3 cellular contexts compared by ENCODE assay signal in the genomic region with DNA sequence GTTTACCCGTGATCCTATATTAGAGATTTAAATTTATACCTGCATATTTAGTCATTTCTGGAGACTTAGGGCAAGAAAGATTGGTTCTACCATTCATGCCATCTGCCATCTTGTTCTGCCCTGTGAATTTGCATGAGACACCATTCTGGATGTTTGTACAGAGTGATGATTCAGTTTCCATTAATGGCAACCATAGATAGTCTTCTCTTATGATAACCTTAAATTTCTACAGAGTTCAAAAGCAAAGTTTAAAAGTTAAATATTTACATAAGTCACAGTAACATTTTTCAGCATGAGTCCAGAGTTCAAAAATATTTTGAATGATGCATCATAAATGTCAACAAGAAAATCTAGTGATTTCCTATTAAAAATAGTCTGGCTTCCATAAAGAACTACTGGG.
A peak's percentile ranks its signal among the peaks of the same experiment; 100 is the strongest.
TF ChIP-seq lines count a peak whose summit lies in the region.

No MANE protein-coding gene starts in this region.

TF ChIP-seq in SK-N-SH, 30 proteins besides CTCF, POLR2A, EP300 and RAD21:
- TF ChIP-seq, protein P1, sequence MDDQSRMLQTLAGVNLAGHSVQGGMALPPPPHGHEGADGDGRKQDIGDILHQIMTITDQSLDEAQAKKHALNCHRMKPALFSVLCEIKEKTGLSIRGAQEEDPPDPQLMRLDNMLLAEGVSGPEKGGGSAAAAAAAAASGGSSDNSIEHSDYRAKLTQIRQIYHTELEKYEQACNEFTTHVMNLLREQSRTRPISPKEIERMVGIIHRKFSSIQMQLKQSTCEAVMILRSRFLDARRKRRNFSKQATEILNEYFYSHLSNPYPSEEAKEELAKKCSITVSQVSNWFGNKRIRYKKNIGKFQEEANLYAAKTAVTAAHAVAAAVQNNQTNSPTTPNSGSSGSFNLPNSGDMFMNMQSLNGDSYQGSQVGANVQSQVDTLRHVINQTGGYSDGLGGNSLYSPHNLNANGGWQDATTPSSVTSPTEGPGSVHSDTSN (IDR thresholded peaks at IDR 0.05), result no peak

TF ChIP-seq in SK-N-SH treated with all-trans-retinoic acid at 6 μM for 48 hours, 23 proteins besides CTCF, POLR2A, EP300 and RAD21 (continued from another document):
- TF ChIP-seq TOX (CRISPR knock-in tag; IDR thresholded peaks at IDR 0.05; ENCODE audit: borderline replicate concordance), result no peak
- no peak for TF ChIP-seq ZNF70 (CRISPR knock-in tag; IDR thresholded peaks at IDR 0.05)
- no peak for TF ChIP-seq ESRRG (CRISPR knock-in tag; IDR thresholded peaks at IDR 0.05)
- TF ChIP-seq, protein P2, sequence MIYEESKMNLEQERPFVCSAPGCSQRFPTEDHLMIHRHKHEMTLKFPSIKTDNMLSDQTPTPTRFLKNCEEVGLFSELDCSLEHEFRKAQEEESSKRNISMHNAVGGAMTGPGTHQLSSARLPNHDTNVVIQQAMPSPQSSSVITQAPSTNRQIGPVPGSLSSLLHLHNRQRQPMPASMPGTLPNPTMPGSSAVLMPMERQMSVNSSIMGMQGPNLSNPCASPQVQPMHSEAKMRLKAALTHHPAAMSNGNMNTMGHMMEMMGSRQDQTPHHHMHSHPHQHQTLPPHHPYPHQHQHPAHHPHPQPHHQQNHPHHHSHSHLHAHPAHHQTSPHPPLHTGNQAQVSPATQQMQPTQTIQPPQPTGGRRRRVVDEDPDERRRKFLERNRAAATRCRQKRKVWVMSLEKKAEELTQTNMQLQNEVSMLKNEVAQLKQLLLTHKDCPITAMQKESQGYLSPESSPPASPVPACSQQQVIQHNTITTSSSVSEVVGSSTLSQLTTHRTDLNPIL (CRISPR knock-in tag; IDR thresholded peaks at IDR 0.05; ENCODE audit: low read depth), result no peak
- no peak for TF ChIP-seq ZNF8 (CRISPR knock-in tag; IDR thresholded peaks at IDR 0.05)
- no peak for TF ChIP-seq CSDC2 (CRISPR knock-in tag; IDR thresholded peaks at IDR 0.05)
- TF ChIP-seq TCF4 (CRISPR knock-in tag; IDR thresholded peaks at IDR 0.05; ENCODE audit: borderline replicate concordance), result no peak
- TF ChIP-seq POU6F1 (CRISPR knock-in tag; IDR thresholded peaks at IDR 0.05; ENCODE audit: borderline replicate concordance, low read depth), result no peak
- no peak for TF ChIP-seq BACH2 (CRISPR knock-in tag; IDR thresholded peaks at IDR 0.05; ENCODE audit: borderline replicate concordance)

TF ChIP-seq in HepG2, 621 proteins besides CTCF, POLR2A, EP300 and RAD21 (continued from another document and continues in another):
- TF ChIP-seq SOX13 (IDR thresholded peaks at IDR 0.05) (no peak), SOX13 (CRISPR knock-in tag; conservative IDR thresholded peaks at IDR 0.05 in 1 of 2, IDR thresholded peaks at IDR 0.05 in 1 of 2) (peak in 1 of 2 experiments; percentile 53; a peak in 1 of 4 replicates), KDM5B (CRISPR knock-in tag; IDR thresholded peaks at IDR 0.05; ENCODE audit: borderline replicate concordance) (no peak), ZMYM4 (CRISPR knock-in tag; IDR thresholded peaks at IDR 0.05) (0 out of 2 replicates have a peak, but pooled peaks have one; percentile 12), CAMTA2 (CRISPR knock-in tag; IDR thresholded peaks at IDR 0.05; ENCODE audit: borderline replicate concordance) (no peak), IRX3 (CRISPR knock-in tag; IDR thresholded peaks at IDR 0.05; ENCODE audit: borderline replicate concordance, low read depth) (no peak), SIN3B (IDR thresholded peaks at IDR 0.05; ENCODE audit: low read length) (no peak), ZNF256 (CRISPR knock-in tag; conservative IDR thresholded peaks at IDR 0.05) (no peak), ZNF691 (CRISPR knock-in tag; IDR thresholded peaks at IDR 0.05; ENCODE audit: borderline replicate concordance, low read depth) (no peak), ZNF570 (CRISPR knock-in tag; IDR thresholded peaks at IDR 0.05; ENCODE audit: borderline replicate concordance) (no peak), ZSCAN22 (CRISPR knock-in tag; IDR thresholded peaks at IDR 0.05) (no peak), BHLHE40 (IDR thresholded peaks at IDR 0.05; ENCODE audit: low read length) (no peak), ZNF839 (CRISPR knock-in tag; IDR thresholded peaks at IDR 0.05; ENCODE audit: borderline replicate concordance) (no peak), SRSF1 (optimal IDR thresholded peaks at IDR 0.05; ENCODE audit: low read depth, low read length) (no peak), ZNF780A (CRISPR knock-in tag; IDR thresholded peaks at IDR 0.05) (no peak), CENPX (CRISPR knock-in tag; IDR thresholded peaks at IDR 0.05) (no peak), EHMT2 (IDR thresholded peaks at IDR 0.05; ENCODE audit: borderline replicate concordance, low read depth, low read length) (peak; percentile 87; the same call in 1 of the 2 replicates), MIER2 (CRISPR knock-in tag; IDR thresholded peaks at IDR 0.05) (no peak), HDAC2 (CRISPR knock-in tag; IDR thresholded peaks at IDR 0.05) (no peak), ZNF496 (CRISPR knock-in tag; IDR thresholded peaks at IDR 0.05; ENCODE audit: insufficient replicate concordance) (no peak), REXO4 (CRISPR knock-in tag; IDR thresholded peaks at IDR 0.05; ENCODE audit: borderline replicate concordance) (no peak), ZNF614 (CRISPR knock-in tag; IDR thresholded peaks at IDR 0.05; ENCODE audit: borderline replicate concordance) (no peak), ZBTB20 (CRISPR knock-in tag; IDR thresholded peaks at IDR 0.05; ENCODE audit: borderline replicate concordance, low read depth) (no peak), SPEN (CRISPR knock-in tag; IDR thresholded peaks at IDR 0.05; ENCODE audit: low read depth) (no peak), ATF6 (CRISPR knock-in tag; conservative IDR thresholded peaks at IDR 0.05) (no peak), TCF7 (IDR thresholded peaks at IDR 0.05; ENCODE audit: low read depth) (0 out of 2 replicates have a peak, but pooled peaks have one; percentile 41), ZEB1 (IDR thresholded peaks at IDR 0.05; ENCODE audit: insufficient replicate concordance, low read depth) (no peak), FOSL1 (CRISPR knock-in tag; IDR thresholded peaks at IDR 0.05; ENCODE audit: borderline replicate concordance) (no peak; the same call in 1 of the 2 replicates), SOX5 (CRISPR knock-in tag; IDR thresholded peaks at IDR 0.05; ENCODE audit: borderline replicate concordance) (peak; percentile 63; the same call in 1 of the 2 replicates), CEBPB (IDR thresholded peaks at IDR 0.05; ENCODE audit: borderline replicate concordance, low read depth, low read length) (no peak)
- TF ChIP-seq, protein P3, sequence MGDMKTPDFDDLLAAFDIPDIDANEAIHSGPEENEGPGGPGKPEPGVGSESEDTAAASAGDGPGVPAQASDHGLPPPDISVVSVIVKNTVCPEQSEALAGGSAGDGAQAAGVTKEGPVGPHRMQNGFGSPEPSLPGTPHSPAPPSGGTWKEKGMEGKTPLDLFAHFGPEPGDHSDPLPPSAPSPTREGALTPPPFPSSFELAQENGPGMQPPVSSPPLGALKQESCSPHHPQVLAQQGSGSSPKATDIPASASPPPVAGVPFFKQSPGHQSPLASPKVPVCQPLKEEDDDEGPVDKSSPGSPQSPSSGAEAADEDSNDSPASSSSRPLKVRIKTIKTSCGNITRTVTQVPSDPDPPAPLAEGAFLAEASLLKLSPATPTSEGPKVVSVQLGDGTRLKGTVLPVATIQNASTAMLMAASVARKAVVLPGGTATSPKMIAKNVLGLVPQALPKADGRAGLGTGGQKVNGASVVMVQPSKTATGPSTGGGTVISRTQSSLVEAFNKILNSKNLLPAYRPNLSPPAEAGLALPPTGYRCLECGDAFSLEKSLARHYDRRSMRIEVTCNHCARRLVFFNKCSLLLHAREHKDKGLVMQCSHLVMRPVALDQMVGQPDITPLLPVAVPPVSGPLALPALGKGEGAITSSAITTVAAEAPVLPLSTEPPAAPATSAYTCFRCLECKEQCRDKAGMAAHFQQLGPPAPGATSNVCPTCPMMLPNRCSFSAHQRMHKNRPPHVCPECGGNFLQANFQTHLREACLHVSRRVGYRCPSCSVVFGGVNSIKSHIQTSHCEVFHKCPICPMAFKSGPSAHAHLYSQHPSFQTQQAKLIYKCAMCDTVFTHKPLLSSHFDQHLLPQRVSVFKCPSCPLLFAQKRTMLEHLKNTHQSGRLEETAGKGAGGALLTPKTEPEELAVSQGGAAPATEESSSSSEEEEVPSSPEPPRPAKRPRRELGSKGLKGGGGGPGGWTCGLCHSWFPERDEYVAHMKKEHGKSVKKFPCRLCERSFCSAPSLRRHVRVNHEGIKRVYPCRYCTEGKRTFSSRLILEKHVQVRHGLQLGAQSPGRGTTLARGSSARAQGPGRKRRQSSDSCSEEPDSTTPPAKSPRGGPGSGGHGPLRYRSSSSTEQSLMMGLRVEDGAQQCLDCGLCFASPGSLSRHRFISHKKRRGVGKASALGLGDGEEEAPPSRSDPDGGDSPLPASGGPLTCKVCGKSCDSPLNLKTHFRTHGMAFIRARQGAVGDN (CRISPR knock-in tag; IDR thresholded peaks at IDR 0.05), result no peak
- TF ChIP-seq, protein P4, sequence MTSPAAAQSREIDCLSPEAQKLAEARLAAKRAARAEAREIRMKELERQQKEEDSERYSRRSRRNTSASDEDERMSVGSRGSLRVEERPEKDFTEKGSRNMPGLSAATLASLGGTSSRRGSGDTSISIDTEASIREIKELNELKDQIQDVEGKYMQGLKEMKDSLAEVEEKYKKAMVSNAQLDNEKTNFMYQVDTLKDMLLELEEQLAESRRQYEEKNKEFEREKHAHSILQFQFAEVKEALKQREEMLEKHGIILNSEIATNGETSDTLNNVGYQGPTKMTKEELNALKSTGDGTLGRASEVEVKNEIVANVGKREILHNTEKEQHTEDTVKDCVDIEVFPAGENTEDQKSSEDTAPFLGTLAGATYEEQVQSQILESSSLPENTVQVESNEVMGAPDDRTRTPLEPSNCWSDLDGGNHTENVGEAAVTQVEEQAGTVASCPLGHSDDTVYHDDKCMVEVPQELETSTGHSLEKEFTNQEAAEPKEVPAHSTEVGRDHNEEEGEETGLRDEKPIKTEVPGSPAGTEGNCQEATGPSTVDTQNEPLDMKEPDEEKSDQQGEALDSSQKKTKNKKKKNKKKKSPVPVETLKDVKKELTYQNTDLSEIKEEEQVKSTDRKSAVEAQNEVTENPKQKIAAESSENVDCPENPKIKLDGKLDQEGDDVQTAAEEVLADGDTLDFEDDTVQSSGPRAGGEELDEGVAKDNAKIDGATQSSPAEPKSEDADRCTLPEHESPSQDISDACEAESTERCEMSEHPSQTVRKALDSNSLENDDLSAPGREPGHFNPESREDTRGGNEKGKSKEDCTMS (CRISPR knock-in tag; conservative IDR thresholded peaks at IDR 0.05), result no peak
- TF ChIP-seq, protein P5, sequence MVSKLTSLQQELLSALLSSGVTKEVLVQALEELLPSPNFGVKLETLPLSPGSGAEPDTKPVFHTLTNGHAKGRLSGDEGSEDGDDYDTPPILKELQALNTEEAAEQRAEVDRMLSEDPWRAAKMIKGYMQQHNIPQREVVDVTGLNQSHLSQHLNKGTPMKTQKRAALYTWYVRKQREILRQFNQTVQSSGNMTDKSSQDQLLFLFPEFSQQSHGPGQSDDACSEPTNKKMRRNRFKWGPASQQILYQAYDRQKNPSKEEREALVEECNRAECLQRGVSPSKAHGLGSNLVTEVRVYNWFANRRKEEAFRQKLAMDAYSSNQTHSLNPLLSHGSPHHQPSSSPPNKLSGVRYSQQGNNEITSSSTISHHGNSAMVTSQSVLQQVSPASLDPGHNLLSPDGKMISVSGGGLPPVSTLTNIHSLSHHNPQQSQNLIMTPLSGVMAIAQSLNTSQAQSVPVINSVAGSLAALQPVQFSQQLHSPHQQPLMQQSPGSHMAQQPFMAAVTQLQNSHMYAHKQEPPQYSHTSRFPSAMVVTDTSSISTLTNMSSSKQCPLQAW (CRISPR knock-in tag; IDR thresholded peaks at IDR 0.05), result no peak
- TF ChIP-seq, protein P6, sequence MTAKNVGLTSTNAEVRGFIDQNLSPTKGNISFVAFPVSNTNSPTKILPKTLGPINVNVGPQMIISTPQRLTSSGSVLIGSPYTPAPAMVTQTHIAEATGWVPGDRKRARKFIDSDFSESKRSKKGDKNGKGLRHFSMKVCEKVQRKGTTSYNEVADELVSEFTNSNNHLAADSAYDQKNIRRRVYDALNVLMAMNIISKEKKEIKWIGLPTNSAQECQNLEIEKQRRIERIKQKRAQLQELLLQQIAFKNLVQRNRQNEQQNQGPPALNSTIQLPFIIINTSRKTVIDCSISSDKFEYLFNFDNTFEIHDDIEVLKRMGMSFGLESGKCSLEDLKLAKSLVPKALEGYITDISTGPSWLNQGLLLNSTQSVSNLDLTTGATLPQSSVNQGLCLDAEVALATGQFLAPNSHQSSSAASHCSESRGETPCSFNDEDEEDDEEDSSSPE (CRISPR knock-in tag; IDR thresholded peaks at IDR 0.05), result no peak
- TF ChIP-seq, protein P7, sequence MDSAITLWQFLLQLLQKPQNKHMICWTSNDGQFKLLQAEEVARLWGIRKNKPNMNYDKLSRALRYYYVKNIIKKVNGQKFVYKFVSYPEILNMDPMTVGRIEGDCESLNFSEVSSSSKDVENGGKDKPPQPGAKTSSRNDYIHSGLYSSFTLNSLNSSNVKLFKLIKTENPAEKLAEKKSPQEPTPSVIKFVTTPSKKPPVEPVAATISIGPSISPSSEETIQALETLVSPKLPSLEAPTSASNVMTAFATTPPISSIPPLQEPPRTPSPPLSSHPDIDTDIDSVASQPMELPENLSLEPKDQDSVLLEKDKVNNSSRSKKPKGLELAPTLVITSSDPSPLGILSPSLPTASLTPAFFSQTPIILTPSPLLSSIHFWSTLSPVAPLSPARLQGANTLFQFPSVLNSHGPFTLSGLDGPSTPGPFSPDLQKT (CRISPR knock-in tag; IDR thresholded peaks at IDR 0.05; ENCODE audit: borderline replicate concordance), result no peak
